In genomic region chr13:77329133-77330008, GRCh38 we compare ENCODE assay signal across 8 cellular contexts. TPM values are rescaled to one million over a fixed set of nuclear protein-coding genes. Genes with fewer than 3 reads are reported as not detected.
DNase-seq lines count a peak whose midpoint lies in the region; ATAC-seq, FAIRE-seq and TF ChIP-seq lines count a peak whose summit lies in the region.

No MANE protein-coding gene starts in this region.

- TF ChIP-seq CTCF in kidney (IDR thresholded peaks at IDR 0.05; ENCODE audit: borderline replicate concordance, extremely low read depth, insufficient read depth), result no peak

- H3K9me3 ChIP-seq in kidney (ENCODE audit: control insufficient read depth in 1 of 2, low read length in 2 of 2), result no peaks in the 10 kb centered on the region

- peak overlapping the region; percentile 67 to 74 for H3K9ac ChIP-seq in kidney (ENCODE audit: low read length in 2 of 2)

- peak overlapping the region; percentile 89 to 96 for H3K4me3 ChIP-seq in kidney (ENCODE audit: low read length in 2 of 2)

- peaks cover 7 to 18% of the 10 kb centered on the region in 2 donors for H3K4me1 ChIP-seq in kidney (ENCODE audit: control insufficient read depth in 1 of 2, insufficient read depth in 1 of 2, low read depth in 1 of 2, low read length in 2 of 2)

- peak overlapping the region; percentile 78 to 83 for H3K27ac ChIP-seq in kidney (ENCODE audit: low read depth in 2 of 2, low read length in 2 of 2)

- FAIRE-seq in kidney (lab: Jason Lieb, UNC), result no peak

- intact Hi-C loops in kidney (cut with DNase I), result no loop called here

- DNase-seq in AG20443 (ENCODE audit: low spot score), result peak; percentile 87
- peak; percentile 19 to 81 for DNase-seq in NCI-H446 (lab: John Stamatoyannopoulos, UW)
- DNase-seq in cerebellum (ENCODE audit: low spot score), result peak; percentile 85
- peak; percentile 94 for DNase-seq in kidney
- DNase-seq in stimulated activated CD4-positive, alpha-beta T cell treated with anti-CD3 and anti-CD28 coated beads, Interleukin-15, amount 100 ng/mL, for 1 hour (ENCODE audit: low read depth in 1 of 2, low spot score in 1 of 2), result peak; percentile 67 to 78

- peak; percentile 55 for ATAC-seq in GM19043 (IDR thresholded peaks at IDR 0.05; ENCODE audit: low read depth, unreplicated experiment)
- ATAC-seq in HG03354 (IDR thresholded peaks at IDR 0.05; ENCODE audit: poor library complexity, severe bottlenecking, unreplicated experiment), result peak; percentile 66
- ATAC-seq in activated CD4-positive, CD25-positive, alpha-beta regulatory T cell treated with anti-CD3 and anti-CD28 coated beads, Interleukin-2, amount 50 U/mL, for 24 hours, result peak; percentile 74 to 76

- H3K36me3 ChIP-seq in kidney (ENCODE audit: control insufficient read depth in 1 of 2, insufficient read depth in 2 of 2, low read length in 2 of 2), result no peaks in the 10 kb centered on the region

RNA-seq across cellular contexts. Expression of gene MYCBP2, which starts 2.5 kb away (rescaled TPM):
- 202 TPM for total RNA-seq in cerebellum
- 96.4 TPM for total RNA-seq in kidney
- polyA plus RNA-seq in kidney (ENCODE audit: insufficient read depth, low read depth, low replicate concordance), result 14.5 TPM

Comparison
In these comparisons a context has a peak if more than half of its experiments do, and no peak if none do; other contexts are left out.
1. Peak in every context shown above with its lines: DNase-seq, ATAC-seq, H3K4me3 ChIP-seq and H3K27ac ChIP-seq.